Comparison of ENCODE assay signal across 8 cellular contexts in the genomic region with DNA sequence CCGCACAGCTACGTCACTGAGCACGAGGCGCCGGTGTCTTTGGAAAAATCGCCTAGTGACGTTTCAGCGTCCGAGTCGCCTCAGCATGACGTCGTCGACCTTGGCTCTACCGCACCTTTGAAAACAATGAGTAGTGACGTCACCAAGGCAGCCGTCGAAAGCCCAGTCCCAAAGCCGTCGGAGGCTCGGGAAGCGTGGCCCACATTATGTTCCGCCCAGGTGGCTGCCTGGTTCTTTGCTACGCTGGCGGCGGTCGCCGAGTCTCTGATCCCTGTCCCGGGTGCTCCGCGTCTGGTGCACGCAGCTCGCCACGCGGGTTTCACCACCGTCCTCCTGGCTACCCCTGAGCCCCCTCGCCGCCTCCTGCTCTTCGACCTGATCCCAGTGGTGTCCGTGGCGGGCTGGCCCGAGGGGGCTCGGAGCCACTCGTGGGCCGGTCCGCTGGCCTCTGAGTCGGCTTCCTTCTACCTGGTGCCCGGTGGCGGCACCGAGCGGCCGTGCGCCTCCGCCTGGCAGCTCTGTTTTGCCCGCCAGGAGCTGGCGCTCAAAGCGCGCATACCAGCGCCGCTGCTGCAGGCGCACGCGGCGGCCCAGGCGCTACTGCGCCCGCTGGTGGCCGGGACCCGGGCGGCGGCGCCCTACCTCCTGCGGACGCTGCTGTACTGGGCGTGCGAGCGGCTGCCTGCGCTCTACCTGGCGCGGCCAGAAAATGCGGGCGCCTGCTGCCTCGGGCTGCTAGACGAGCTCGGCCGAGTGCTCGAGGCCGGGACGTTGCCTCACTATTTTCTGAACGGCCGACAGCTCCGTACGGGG. TPM values are rescaled to one million over a fixed set of nuclear protein-coding genes. Genes with fewer than 3 reads are reported as not detected.
DNase-seq lines count a peak whose midpoint lies in the region; ATAC-seq and TF ChIP-seq lines count a peak whose summit lies in the region.

No MANE protein-coding gene starts in this region.

- H3K27ac ChIP-seq in HUES64 (ENCODE audit: low read depth, low read length) = peak overlapping the region; percentile 53; the same call in 1 of the 2 replicates

- peak; percentile 81 for ATAC-seq in stimulated activated naive CD8-positive, alpha-beta T cell treated with anti-CD3 and anti-CD28 coated beads, Interleukin-15, Interleukin-2, amounts not matched to agents 100 U/mL and 50 U/mL, for 24 hours
- no peak for ATAC-seq in GM18873 (IDR thresholded peaks at IDR 0.05; ENCODE audit: low FRiP score, unreplicated experiment)

- H3K9me3 ChIP-seq in HUES64 (ENCODE audit: insufficient read depth, low read depth, low read length) = no peaks in the 10 kb centered on the region

- TF ChIP-seq CTCF in foreskin fibroblast (IDR thresholded peaks at IDR 0.05; ENCODE audit: low read depth, low read length) = peak; percentile 58
- peak; percentile 57 for TF ChIP-seq CTCF in nephron progenitor cell (IDR thresholded peaks at IDR 0.05)

- no peak overlapping the region for H3K27ac Mint-ChIP-seq in nephron progenitor cell

- peaks cover 38% of the 10 kb centered on the region for H3K27me3 ChIP-seq in HUES64 (ENCODE audit: insufficient read depth, low read length)

- H3K27me3 Mint-ChIP-seq in nephron progenitor cell (ENCODE audit: low read depth, poor library complexity) = peaks cover 54% of the 10 kb centered on the region

- H3K9ac ChIP-seq in HUES64 (ENCODE audit: low read depth, low read length) = peak overlapping the region; percentile 58; the same call in 1 of the 2 replicates

- H3K36me3 ChIP-seq in HUES64 (ENCODE audit: insufficient read depth, low read length) = no peaks in the 10 kb centered on the region

- H3K4me3 ChIP-seq in HUES64 (ENCODE audit: low read length) (peak overlapping the region; percentile 95), foreskin fibroblast (ENCODE audit: low read depth in 1 of 2, low read length in 2 of 2) (peak overlapping the region; percentile 22 to 31)

- peaks cover 16% of the 10 kb centered on the region for H3K4me1 ChIP-seq in HUES64 (ENCODE audit: insufficient read depth, low read length)

- peak overlapping the region; percentile 86 for H3K4me3 Mint-ChIP-seq in nephron progenitor cell

- H3K4me1 Mint-ChIP-seq in nephron progenitor cell = peaks cover 48% of the 10 kb centered on the region

- WGBS in HUES64 = 2% methylated on average over 92 of the region's 92 CpGs

- H3K9me3 Mint-ChIP-seq in nephron progenitor cell = no peaks in the 10 kb centered on the region

- H3K36me3 Mint-ChIP-seq in nephron progenitor cell (ENCODE audit: low read depth) = no peaks in the 10 kb centered on the region

- peak; percentile 54 for DNase-seq in DMS79 (lab: John Stamatoyannopoulos, UW)
- DNase-seq in SHP77 (lab: John Stamatoyannopoulos, UW) = peak; percentile 84 to 89
- DNase-seq in activated effector memory CD4-positive, alpha-beta T cell treated with Interleukin-2 at 50 U/mL for 16 hours = peak; percentile 73
- peak; percentile 86 to 95 for DNase-seq in foreskin fibroblast
- peak; percentile 85 for DNase-seq in nephron progenitor cell
- peak; percentile 85 for DNase-seq in stimulated activated naive CD8-positive, alpha-beta T cell treated with anti-CD3 and anti-CD28 coated beads, Interleukin-15, Interleukin-2, amounts not matched to agents 100 U/mL and 50 U/mL, for 24 hours

RNA-seq across cellular contexts. Expression of a gene that starts 1.5 kb away (rescaled TPM):
- polyA plus RNA-seq in HUES64 (2013, experiment 1 of 2) = 3.1 TPM
- polyA plus RNA-seq in HUES64 (2013, experiment 2 of 2) = 4.5 TPM

RNA-seq across cellular contexts. Expression of a gene that starts 2.5 kb away (rescaled TPM):
- 8.2 TPM for polyA plus RNA-seq in HUES64 (2013, experiment 1 of 2)
- 11.3 TPM for polyA plus RNA-seq in HUES64 (2013, experiment 2 of 2)

RNA-seq across cellular contexts. Expression of a gene that starts 8.1 kb away (rescaled TPM):
- 6.6 TPM for polyA plus RNA-seq in HUES64 (2013, experiment 1 of 2)
- polyA plus RNA-seq in HUES64 (2013, experiment 2 of 2) = 9.4 TPM

RNA-seq across cellular contexts. Expression of a gene that starts 8.1 kb away (rescaled TPM):
- polyA plus RNA-seq in HUES64 (2013, experiment 1 of 2) = not detected
- polyA plus RNA-seq in HUES64 (2013, experiment 2 of 2) = not detected

RNA-seq across cellular contexts. Expression of a gene that starts 11.3 kb away (rescaled TPM):
- polyA plus RNA-seq in HUES64 (2013, experiment 1 of 2) = not detected
- not detected for polyA plus RNA-seq in HUES64 (2013, experiment 2 of 2)
